In genomic region chr17:21252875-21253645, GRCh38 we compare ENCODE assay signal across 8 cellular contexts. TPM values are rescaled to one million over a fixed set of nuclear protein-coding genes. Genes with fewer than 3 reads are reported as not detected.
DNase-seq lines count a peak whose midpoint lies in the region; ATAC-seq and TF ChIP-seq lines count a peak whose summit lies in the region.

NATD1 (minus strand) TSS chr17:21253410; CDS start chr17:21253264, 146 bp downstream.

- DNase-seq in A172 (ENCODE audit: low spot score), result peak; percentile 77
- peak; percentile 85 for DNase-seq in NCI-H69 (lab: John Stamatoyannopoulos, UW)
- DNase-seq in activated CD4-positive, alpha-beta memory T cell treated with anti-CD3 and anti-CD28 coated beads, Interleukin-2, amount 10 ng/mL, durations not matched to agents 7 days and 5 days, result peak; percentile 86
- DNase-seq in lung (ENCODE audit: low spot score), result peak; percentile 86
- peak; percentile 50 to 57 (median 55) for DNase-seq in stimulated activated CD4-positive, alpha-beta T cell treated with anti-CD3 and anti-CD28 coated beads, TNF-alpha, amount 100 ng/mL, for 1 hour (ENCODE audit: low read depth in 3 of 3, low spot score in 1 of 3)

- POLR2A ChIA-PET in activated CD4-positive, alpha-beta memory T cell treated with anti-CD3 and anti-CD28 coated beads, Interleukin-2, amount 10 ng/mL, durations not matched to agents 7 days and 5 days (lab: Charles Lee), result interaction anchor here (1.0 to 2.6 kb wide), 4 partner anchors 15 to 209 kb away, joined by 3 to 15 read pairs (median 6); partner anchors contain the start of gene TMEM11

- H3K9me3 Mint-ChIP-seq in activated CD4-positive, alpha-beta memory T cell treated with anti-CD3 and anti-CD28 coated beads, Interleukin-2, amount 10 ng/mL, durations not matched to agents 7 days and 5 days, result no peaks in the 10 kb centered on the region

- ATAC-seq in GM18867 (IDR thresholded peaks at IDR 0.05; ENCODE audit: unreplicated experiment) (peak; percentile 80), HG03097 (IDR thresholded peaks at IDR 0.05; ENCODE audit: low FRiP score, unreplicated experiment) (peak; percentile 52), lung (ENCODE audit: insufficient read depth, low FRiP score) (peak; percentile 80)

- CTCF ChIA-PET in activated CD4-positive, alpha-beta memory T cell treated with anti-CD3 and anti-CD28 coated beads, Interleukin-2, amount 10 ng/mL, durations not matched to agents 7 days and 5 days (lab: Charles Lee), result interaction anchor here (1.0 kb wide), 1 partner anchor 132 kb away, joined by 3 read pairs; no protein-coding TSS in a partner anchor

- H3K4me1 ChIP-seq in ectodermal cell (ENCODE audit: control insufficient read depth, insufficient read depth, low read length) (peaks cover 5% of the 10 kb centered on the region), lung (ENCODE audit: control insufficient read depth in 2 of 2, insufficient read depth in 2 of 2, low read length in 2 of 2) (peaks cover 0 to 13% of the 10 kb centered on the region in 2 donors)

- no peaks in the 10 kb centered on the region for H3K36me3 Mint-ChIP-seq in activated CD4-positive, alpha-beta memory T cell treated with anti-CD3 and anti-CD28 coated beads, Interleukin-2, amount 10 ng/mL, durations not matched to agents 7 days and 5 days (ENCODE audit: low read depth)

- H3K4me3 ChIP-seq in ectodermal cell (ENCODE audit: insufficient read depth, low read depth, low read length) (peak within 1 kb of the TSS; percentile 64), lung (peak within 1 kb of the TSS; percentile 75)

- H3K4me1 Mint-ChIP-seq in activated CD4-positive, alpha-beta memory T cell treated with anti-CD3 and anti-CD28 coated beads, Interleukin-2, amount 10 ng/mL, durations not matched to agents 7 days and 5 days, result peaks cover 17% of the 10 kb centered on the region

- WGBS in ectodermal cell, 2 experiments, result 1% methylated on average over 113 of the region's 113 CpGs
- 0 to 1% methylated on average over 94 to 113 of the region's 113 CpGs for WGBS in lung, 2 donors

- peak within 1 kb of the TSS; percentile 31 for H3K27ac Mint-ChIP-seq in activated CD4-positive, alpha-beta memory T cell treated with anti-CD3 and anti-CD28 coated beads, Interleukin-2, amount 10 ng/mL, durations not matched to agents 7 days and 5 days

- H3K27ac ChIP-seq in ectodermal cell (ENCODE audit: insufficient read depth, low read depth, low read length, poor library complexity, severe bottlenecking) (no peak within 1 kb of the TSS), lung (ENCODE audit: low read depth in 1 of 2, low read length in 1 of 2) (peak within 1 kb of the TSS; percentile 86 to 90)

- TF ChIP-seq CTCF in lung (IDR thresholded peaks at IDR 0.05; ENCODE audit: control extremely low read depth, extremely low read depth), result no peak

- H3K27me3 ChIP-seq in ectodermal cell (ENCODE audit: control insufficient read depth, insufficient read depth, low read length, poor library complexity, severe bottlenecking) (peaks cover 4% of the 10 kb centered on the region), lung (ENCODE audit: control insufficient read depth, insufficient read depth) (no peaks in the 10 kb centered on the region)

- no peaks in the 10 kb centered on the region for H3K9me3 ChIP-seq in ectodermal cell (ENCODE audit: control insufficient read depth, low read length)
- no peaks in the 10 kb centered on the region for H3K9me3 ChIP-seq in lung (ENCODE audit: control insufficient read depth in 2 of 2, insufficient read depth in 1 of 2, low read length in 1 of 2)

- H3K4me3 Mint-ChIP-seq in activated CD4-positive, alpha-beta memory T cell treated with anti-CD3 and anti-CD28 coated beads, Interleukin-2, amount 10 ng/mL, durations not matched to agents 7 days and 5 days, result peak within 1 kb of the TSS; percentile 80

- peaks cover 2% of the 10 kb centered on the region for H3K27me3 Mint-ChIP-seq in activated CD4-positive, alpha-beta memory T cell treated with anti-CD3 and anti-CD28 coated beads, Interleukin-2, amount 10 ng/mL, durations not matched to agents 7 days and 5 days

- H3K36me3 ChIP-seq in ectodermal cell (ENCODE audit: control insufficient read depth, insufficient read depth, low read length), result no peaks in the 10 kb centered on the region
- no peaks in the 10 kb centered on the region for H3K36me3 ChIP-seq in lung (ENCODE audit: control insufficient read depth in 2 of 2, insufficient read depth in 2 of 2, low read length in 2 of 2)

RNA-seq across cellular contexts. Expression of gene NATD1, which starts in this region (rescaled TPM):
- 1.9 and 2.9 TPM in 2 replicates for total RNA-seq in A172 (2014; rRNA removed; shearing (Covaris generic))
- 1 to 10 TPM; 7.2 to 8.3 TPM for total RNA-seq in activated CD4-positive, alpha-beta memory T cell treated with anti-CD3 and anti-CD28 coated beads, Interleukin-2, amount 10 ng/mL, durations not matched to agents 7 days and 5 days
- polyA plus RNA-seq in ectodermal cell (2013, experiment 1 of 4), result 14.9 TPM
- 16.3 TPM for polyA plus RNA-seq in ectodermal cell (2013, experiment 2 of 4)
- polyA plus RNA-seq in ectodermal cell (2013, experiment 3 of 4), result 12.5 TPM
- 14.1 TPM for polyA plus RNA-seq in ectodermal cell (2013, experiment 4 of 4)
- total RNA-seq in lung, result 1 to 10 TPM; 6.9 to 8.1 TPM
- polyA plus RNA-seq in lung, result 1 to 10 TPM; 4.8 to 6.3 TPM
